7 cellular contexts compared by ENCODE assay signal in the genomic region with DNA sequence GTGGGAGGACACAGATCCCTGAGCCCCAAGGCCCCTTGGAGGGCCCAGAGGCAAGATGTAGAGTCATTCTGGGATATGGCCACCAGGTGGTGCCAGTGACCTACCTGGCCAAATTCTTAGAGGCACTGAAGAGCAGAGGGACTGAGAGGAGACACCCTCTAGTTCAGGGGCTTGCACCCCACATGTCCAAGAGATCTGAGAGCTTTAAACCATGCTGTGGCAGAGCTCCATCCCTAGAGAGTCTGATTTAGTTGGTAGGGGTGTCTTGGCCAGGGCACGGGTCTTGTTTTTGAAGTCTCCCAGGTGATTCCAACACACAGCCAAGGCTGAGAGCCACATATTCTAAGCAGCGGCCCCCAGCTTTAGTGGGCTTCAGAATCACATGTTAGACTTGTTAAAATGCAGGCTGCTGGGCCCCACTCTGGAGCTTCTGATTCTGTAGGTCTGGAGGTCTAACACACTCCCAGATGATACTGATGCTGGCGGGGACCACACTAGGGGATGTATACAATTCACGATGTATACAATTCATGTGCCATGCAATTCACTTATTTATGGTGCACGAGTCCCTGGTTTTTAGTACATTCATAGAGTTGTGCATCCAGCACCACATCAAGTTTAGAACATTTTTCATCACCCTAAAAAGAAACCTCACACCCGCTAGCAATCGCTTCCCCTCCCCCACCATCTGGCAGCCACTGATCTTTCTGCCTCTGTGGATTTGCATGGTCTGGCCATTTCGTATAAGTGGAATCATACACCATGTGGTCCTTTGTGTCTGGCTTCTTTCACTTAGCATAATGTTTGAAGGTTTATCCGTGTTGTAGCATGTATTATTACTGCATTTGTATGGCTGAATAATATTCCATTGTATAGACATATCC. TPM values are rescaled to one million over a fixed set of nuclear protein-coding genes. Genes with fewer than 3 reads are reported as not detected.
A peak's percentile ranks its signal among the peaks of the same experiment; 100 is the strongest.
DNase-seq lines count a peak whose midpoint lies in the region; ATAC-seq and TF ChIP-seq lines count a peak whose summit lies in the region.

No MANE protein-coding gene starts in this region.

- H3K36me3 ChIP-seq in smooth muscle cell (ENCODE audit: low read depth) = no peaks in the 10 kb centered on the region

- no peak for DNase-seq in LNCaP clone FGC (ENCODE audit: low read depth)
- DNase-seq in T-helper 17 cell = peak; percentile 43 to 58 (median 45)
- peak; percentile 8 for DNase-seq in amniotic stem cell (lab: John Stamatoyannopoulos, UW)
- DNase-seq in hepatic stellate cell (ENCODE audit: low spot score) = peak; percentile 77
- DNase-seq in smooth muscle cell (lab: John Stamatoyannopoulos, UW; ENCODE audit: unreplicated experiment) = peak; percentile 34

- no peak overlapping the region for H3K4me3 Mint-ChIP-seq in T-helper 17 cell

- H3K27me3 ChIP-seq in smooth muscle cell (ENCODE audit: low read depth) = no peaks in the 10 kb centered on the region

- WGBS in smooth muscle cell (ENCODE audit: low lambda C conversion rate) = 88% methylated on average over 9 of the region's 9 CpGs

- H3K9me3 ChIP-seq in T-helper 17 cell (ENCODE audit: control insufficient read depth, low read length, poor library complexity, severe bottlenecking) = no peaks in the 10 kb centered on the region
- no peaks in the 10 kb centered on the region for H3K9me3 ChIP-seq in smooth muscle cell (replicated peaks; ENCODE audit: low read depth)

- H3F3A ChIP-seq in smooth muscle cell (ENCODE audit: low read depth) = no peaks in the 10 kb centered on the region

- no peak overlapping the region for H3K4me3 ChIP-seq in GM12875 (ENCODE audit: low read depth, low read length)
- no peak overlapping the region for H3K4me3 ChIP-seq in LNCaP clone FGC (ENCODE audit: low read depth, low read length)
- no peak overlapping the region for H3K4me3 ChIP-seq in smooth muscle cell

- no peaks in the 10 kb centered on the region for H4K20me1 ChIP-seq in smooth muscle cell (ENCODE audit: low read depth)

- no peak overlapping the region for H3K9ac ChIP-seq in smooth muscle cell (ENCODE audit: low read depth)

- H3K4me1 Mint-ChIP-seq in T-helper 17 cell = peaks cover 2% of the 10 kb centered on the region

- no peaks in the 10 kb centered on the region for H3K79me2 ChIP-seq in smooth muscle cell (ENCODE audit: low read depth)

- H3K4me2 ChIP-seq in smooth muscle cell = no peak overlapping the region

- H3K36me3 Mint-ChIP-seq in T-helper 17 cell (ENCODE audit: low read depth) = no peaks in the 10 kb centered on the region

- no peak overlapping the region for H3K27ac ChIP-seq in smooth muscle cell (ENCODE audit: low read depth)

- H3K4me1 ChIP-seq in smooth muscle cell (ENCODE audit: low read depth) = no peaks in the 10 kb centered on the region

- no peak overlapping the region for H3K27ac Mint-ChIP-seq in T-helper 17 cell

- peaks cover 11% of the 10 kb centered on the region for H3K27me3 Mint-ChIP-seq in T-helper 17 cell

- H2AFZ ChIP-seq in smooth muscle cell (ENCODE audit: low read depth) = no peak overlapping the region

- ATAC-seq in T-helper 17 cell = peak; percentile 84
- ATAC-seq in HG02763 (IDR thresholded peaks at IDR 0.05; ENCODE audit: unreplicated experiment) = no peak

- TF ChIP-seq CTCF in GM12875 (IDR thresholded peaks at IDR 0.05; ENCODE audit: borderline replicate concordance, insufficient read depth, low read depth, low read length) (peak; percentile 81), LNCaP clone FGC (IDR thresholded peaks at IDR 0.05; ENCODE audit: control insufficient read depth, extremely low read depth, insufficient read depth) (peak; percentile 89), smooth muscle cell (IDR thresholded peaks at IDR 0.05; ENCODE audit: borderline replicate concordance, insufficient read depth, poor library complexity, severe bottlenecking) (peak; percentile 91)

RNA-seq across cellular contexts. Expression of gene PRF1, which starts 52.3 kb away (rescaled TPM):
- total RNA-seq in T-helper 17 cell = 10 to 100 TPM; 16.5 to 18.0 TPM
- total RNA-seq in smooth muscle cell = not detected in 2 replicates
- polyA plus RNA-seq in smooth muscle cell = not detected in 2 replicates

Comparison
In these comparisons a context has a peak if more than half of its experiments do, and no peak if none do; other contexts are left out.
1. RNA of gene PRF1, which starts 52.3 kb away (total RNA-seq): 16.5 to 18.0 TPM in T-helper 17 cell; not detected in smooth muscle cell; every median in the first group is over 10 times any median in the second.
2. Peak in every context shown above with its lines, with median percentiles within 50 percentile points of each other: CTCF ChIP-seq.